Comparison of ENCODE assay signal across 1 cellular context in genomic region chr3:16309558-16309957, GRCh38.
TF ChIP-seq lines count a peak whose summit lies in the region.

No MANE protein-coding gene starts in this region.

TF ChIP-seq in K562, 482 proteins besides CTCF, POLR2A, EP300 and RAD21 (continued from another document and continues in another):
- TF ChIP-seq, protein P1, sequence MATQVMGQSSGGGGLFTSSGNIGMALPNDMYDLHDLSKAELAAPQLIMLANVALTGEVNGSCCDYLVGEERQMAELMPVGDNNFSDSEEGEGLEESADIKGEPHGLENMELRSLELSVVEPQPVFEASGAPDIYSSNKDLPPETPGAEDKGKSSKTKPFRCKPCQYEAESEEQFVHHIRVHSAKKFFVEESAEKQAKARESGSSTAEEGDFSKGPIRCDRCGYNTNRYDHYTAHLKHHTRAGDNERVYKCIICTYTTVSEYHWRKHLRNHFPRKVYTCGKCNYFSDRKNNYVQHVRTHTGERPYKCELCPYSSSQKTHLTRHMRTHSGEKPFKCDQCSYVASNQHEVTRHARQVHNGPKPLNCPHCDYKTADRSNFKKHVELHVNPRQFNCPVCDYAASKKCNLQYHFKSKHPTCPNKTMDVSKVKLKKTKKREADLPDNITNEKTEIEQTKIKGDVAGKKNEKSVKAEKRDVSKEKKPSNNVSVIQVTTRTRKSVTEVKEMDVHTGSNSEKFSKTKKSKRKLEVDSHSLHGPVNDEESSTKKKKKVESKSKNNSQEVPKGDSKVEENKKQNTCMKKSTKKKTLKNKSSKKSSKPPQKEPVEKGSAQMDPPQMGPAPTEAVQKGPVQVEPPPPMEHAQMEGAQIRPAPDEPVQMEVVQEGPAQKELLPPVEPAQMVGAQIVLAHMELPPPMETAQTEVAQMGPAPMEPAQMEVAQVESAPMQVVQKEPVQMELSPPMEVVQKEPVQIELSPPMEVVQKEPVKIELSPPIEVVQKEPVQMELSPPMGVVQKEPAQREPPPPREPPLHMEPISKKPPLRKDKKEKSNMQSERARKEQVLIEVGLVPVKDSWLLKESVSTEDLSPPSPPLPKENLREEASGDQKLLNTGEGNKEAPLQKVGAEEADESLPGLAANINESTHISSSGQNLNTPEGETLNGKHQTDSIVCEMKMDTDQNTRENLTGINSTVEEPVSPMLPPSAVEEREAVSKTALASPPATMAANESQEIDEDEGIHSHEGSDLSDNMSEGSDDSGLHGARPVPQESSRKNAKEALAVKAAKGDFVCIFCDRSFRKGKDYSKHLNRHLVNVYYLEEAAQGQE (CRISPR knock-in tag; IDR thresholded peaks at IDR 0.05; ENCODE audit: low read depth) = no peak
- TF ChIP-seq ZNF507 (tag; conservative IDR thresholded peaks at IDR 0.05) = no peak
- TF ChIP-seq PHF20 (IDR thresholded peaks at IDR 0.05; ENCODE audit: partially characterized antibody) = no peak
- no peak for TF ChIP-seq ZNF354B (CRISPR knock-in tag; IDR thresholded peaks at IDR 0.05)
- no peak for TF ChIP-seq HIVEP1 (CRISPR knock-in tag; IDR thresholded peaks at IDR 0.05)
- TF ChIP-seq MTF1 (CRISPR knock-in tag; IDR thresholded peaks at IDR 0.05; ENCODE audit: borderline replicate concordance) = no peak
- TF ChIP-seq ZNF584 (CRISPR knock-in tag; IDR thresholded peaks at IDR 0.05; ENCODE audit: low read depth) = no peak
- TF ChIP-seq, protein P2, sequence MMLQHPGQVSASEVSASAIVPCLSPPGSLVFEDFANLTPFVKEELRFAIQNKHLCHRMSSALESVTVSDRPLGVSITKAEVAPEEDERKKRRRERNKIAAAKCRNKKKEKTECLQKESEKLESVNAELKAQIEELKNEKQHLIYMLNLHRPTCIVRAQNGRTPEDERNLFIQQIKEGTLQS (IDR thresholded peaks at IDR 0.05) = peak; percentile 93
- TF ChIP-seq, protein P2 (CRISPR knock-in tag; conservative IDR thresholded peaks at IDR 0.05) = no peak; the same call in 1 of the 2 replicates
- TF ChIP-seq ZNF77 (CRISPR knock-in tag; IDR thresholded peaks at IDR 0.05) = no peak
- TF ChIP-seq NCOA6 (IDR thresholded peaks at IDR 0.05) = no peak
- TF ChIP-seq, protein P3, sequence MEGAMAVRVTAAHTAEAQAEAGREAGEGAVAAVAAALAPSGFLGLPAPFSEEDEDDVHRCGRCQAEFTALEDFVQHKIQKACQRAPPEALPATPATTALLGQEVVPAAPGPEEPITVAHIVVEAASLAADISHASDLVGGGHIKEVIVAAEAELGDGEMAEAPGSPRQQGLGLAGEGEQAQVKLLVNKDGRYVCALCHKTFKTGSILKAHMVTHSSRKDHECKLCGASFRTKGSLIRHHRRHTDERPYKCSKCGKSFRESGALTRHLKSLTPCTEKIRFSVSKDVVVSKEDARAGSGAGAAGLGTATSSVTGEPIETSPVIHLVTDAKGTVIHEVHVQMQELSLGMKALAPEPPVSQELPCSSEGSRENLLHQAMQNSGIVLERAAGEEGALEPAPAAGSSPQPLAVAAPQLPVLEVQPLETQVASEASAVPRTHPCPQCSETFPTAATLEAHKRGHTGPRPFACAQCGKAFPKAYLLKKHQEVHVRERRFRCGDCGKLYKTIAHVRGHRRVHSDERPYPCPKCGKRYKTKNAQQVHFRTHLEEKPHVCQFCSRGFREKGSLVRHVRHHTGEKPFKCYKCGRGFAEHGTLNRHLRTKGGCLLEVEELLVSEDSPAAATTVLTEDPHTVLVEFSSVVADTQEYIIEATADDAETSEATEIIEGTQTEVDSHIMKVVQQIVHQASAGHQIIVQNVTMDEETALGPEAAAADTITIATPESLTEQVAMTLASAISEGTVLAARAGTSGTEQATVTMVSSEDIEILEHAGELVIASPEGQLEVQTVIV (CRISPR knock-in tag; IDR thresholded peaks at IDR 0.05; ENCODE audit: borderline replicate concordance) = no peak
- no peak for TF ChIP-seq FOXA1 (IDR thresholded peaks at IDR 0.05; ENCODE audit: borderline replicate concordance)
- peak; percentile 26; the same call in 1 of the 2 replicates for TF ChIP-seq PBX2 (CRISPR knock-in tag; IDR thresholded peaks at IDR 0.05; ENCODE audit: low read depth)
- peak; percentile 81 for TF ChIP-seq PBX2 (tag; conservative IDR thresholded peaks at IDR 0.05; ENCODE audit: low read depth)
- TF ChIP-seq, protein P4, sequence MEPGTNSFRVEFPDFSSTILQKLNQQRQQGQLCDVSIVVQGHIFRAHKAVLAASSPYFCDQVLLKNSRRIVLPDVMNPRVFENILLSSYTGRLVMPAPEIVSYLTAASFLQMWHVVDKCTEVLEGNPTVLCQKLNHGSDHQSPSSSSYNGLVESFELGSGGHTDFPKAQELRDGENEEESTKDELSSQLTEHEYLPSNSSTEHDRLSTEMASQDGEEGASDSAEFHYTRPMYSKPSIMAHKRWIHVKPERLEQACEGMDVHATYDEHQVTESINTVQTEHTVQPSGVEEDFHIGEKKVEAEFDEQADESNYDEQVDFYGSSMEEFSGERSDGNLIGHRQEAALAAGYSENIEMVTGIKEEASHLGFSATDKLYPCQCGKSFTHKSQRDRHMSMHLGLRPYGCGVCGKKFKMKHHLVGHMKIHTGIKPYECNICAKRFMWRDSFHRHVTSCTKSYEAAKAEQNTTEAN (CRISPR knock-in tag; IDR thresholded peaks at IDR 0.05) = no peak
- TF ChIP-seq, protein P5, sequence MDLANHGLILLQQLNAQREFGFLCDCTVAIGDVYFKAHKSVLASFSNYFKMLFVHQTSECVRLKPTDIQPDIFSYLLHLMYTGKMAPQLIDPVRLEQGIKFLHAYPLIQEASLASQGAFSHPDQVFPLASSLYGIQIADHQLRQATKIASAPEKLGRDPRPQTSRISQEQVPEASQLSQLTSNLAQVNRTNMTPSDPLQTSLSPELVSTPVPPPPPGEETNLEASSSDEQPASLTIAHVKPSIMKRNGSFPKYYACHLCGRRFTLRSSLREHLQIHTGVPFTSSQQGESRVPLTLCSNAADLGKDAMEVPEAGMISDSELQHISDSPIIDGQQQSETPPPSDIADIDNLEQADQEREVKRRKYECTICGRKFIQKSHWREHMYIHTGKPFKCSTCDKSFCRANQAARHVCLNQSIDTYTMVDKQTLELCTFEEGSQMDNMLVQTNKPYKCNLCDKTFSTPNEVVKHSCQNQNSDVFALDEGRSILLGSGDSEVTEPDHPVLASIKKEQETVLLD (IDR thresholded peaks at IDR 0.05) = peak; percentile 30; the same call in 1 of the 2 replicates
- no peak for TF ChIP-seq ZNF518B (CRISPR knock-in tag; IDR thresholded peaks at IDR 0.05)
- no peak for TF ChIP-seq TARDBP (IDR thresholded peaks at IDR 0.05)
- no peak for TF ChIP-seq ZNF445 (CRISPR knock-in tag; IDR thresholded peaks at IDR 0.05; ENCODE audit: low read depth)
- TF ChIP-seq, protein P6, sequence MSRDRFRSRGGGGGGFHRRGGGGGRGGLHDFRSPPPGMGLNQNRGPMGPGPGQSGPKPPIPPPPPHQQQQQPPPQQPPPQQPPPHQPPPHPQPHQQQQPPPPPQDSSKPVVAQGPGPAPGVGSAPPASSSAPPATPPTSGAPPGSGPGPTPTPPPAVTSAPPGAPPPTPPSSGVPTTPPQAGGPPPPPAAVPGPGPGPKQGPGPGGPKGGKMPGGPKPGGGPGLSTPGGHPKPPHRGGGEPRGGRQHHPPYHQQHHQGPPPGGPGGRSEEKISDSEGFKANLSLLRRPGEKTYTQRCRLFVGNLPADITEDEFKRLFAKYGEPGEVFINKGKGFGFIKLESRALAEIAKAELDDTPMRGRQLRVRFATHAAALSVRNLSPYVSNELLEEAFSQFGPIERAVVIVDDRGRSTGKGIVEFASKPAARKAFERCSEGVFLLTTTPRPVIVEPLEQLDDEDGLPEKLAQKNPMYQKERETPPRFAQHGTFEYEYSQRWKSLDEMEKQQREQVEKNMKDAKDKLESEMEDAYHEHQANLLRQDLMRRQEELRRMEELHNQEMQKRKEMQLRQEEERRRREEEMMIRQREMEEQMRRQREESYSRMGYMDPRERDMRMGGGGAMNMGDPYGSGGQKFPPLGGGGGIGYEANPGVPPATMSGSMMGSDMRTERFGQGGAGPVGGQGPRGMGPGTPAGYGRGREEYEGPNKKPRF (IDR thresholded peaks at IDR 0.05; ENCODE audit: low read depth, low read length) = no peak
- TF ChIP-seq DIDO1 (tag; IDR thresholded peaks at IDR 0.05; ENCODE audit: low read depth) = no peak
- TF ChIP-seq KLF16 (IDR thresholded peaks at IDR 0.05) = no peak
- no peak for TF ChIP-seq COPS2 (conservative IDR thresholded peaks at IDR 0.05)
- TF ChIP-seq PCBP2 (IDR thresholded peaks at IDR 0.05; ENCODE audit: low read depth, low read length, poor library complexity, severe bottlenecking) = no peak
- TF ChIP-seq HDAC3 (IDR thresholded peaks at IDR 0.05; ENCODE audit: borderline replicate concordance, partially characterized antibody) = peak; percentile 43
- TF ChIP-seq KLF13 (tag; IDR thresholded peaks at IDR 0.05; ENCODE audit: borderline replicate concordance, low read depth) = no peak
- TF ChIP-seq SRSF9 (IDR thresholded peaks at IDR 0.05; ENCODE audit: borderline replicate concordance, low read depth, low read length) = no peak
- no peak for TF ChIP-seq TAF15 (IDR thresholded peaks at IDR 0.05; ENCODE audit: low read depth, low read length)
- TF ChIP-seq ELF2 (CRISPR knock-in tag; IDR thresholded peaks at IDR 0.05) = 0 out of 2 replicates have a peak, but pooled peaks have one; percentile 24
- TF ChIP-seq ETV5 (CRISPR knock-in tag; IDR thresholded peaks at IDR 0.05; ENCODE audit: low read depth) = peak; percentile 84
- no peak for TF ChIP-seq MAFF (IDR thresholded peaks at IDR 0.05; ENCODE audit: low read length)
- TF ChIP-seq MYBL2 (IDR thresholded peaks at IDR 0.05; ENCODE audit: low read depth) = no peak
- TF ChIP-seq MYBL2 (CRISPR knock-in tag; IDR thresholded peaks at IDR 0.05; ENCODE audit: borderline replicate concordance) = no peak
- TF ChIP-seq BACH1 (tag; IDR thresholded peaks at IDR 0.05) = no peak
- TF ChIP-seq, protein P7, sequence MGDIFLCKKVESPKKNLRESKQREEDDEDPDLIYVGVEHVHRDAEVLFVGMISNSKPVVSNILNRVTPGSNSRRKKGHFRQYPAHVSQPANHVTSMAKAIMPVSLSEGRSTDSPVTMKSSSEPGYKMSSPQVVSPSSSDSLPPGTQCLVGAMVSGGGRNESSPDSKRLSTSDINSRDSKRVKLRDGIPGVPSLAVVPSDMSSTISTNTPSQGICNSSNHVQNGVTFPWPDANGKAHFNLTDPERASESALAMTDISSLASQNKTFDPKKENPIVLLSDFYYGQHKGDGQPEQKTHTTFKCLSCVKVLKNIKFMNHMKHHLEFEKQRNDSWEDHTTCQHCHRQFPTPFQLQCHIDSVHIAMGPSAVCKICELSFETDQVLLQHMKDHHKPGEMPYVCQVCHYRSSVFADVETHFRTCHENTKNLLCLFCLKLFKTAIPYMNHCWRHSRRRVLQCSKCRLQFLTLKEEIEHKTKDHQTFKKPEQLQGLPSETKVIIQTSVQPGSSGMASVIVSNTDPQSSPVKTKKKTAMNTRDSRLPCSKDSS (IDR thresholded peaks at IDR 0.05; ENCODE audit: low read depth, partially characterized antibody) = no peak
- peak; percentile 88 for TF ChIP-seq PKNOX1 (IDR thresholded peaks at IDR 0.05)
- no peak for TF ChIP-seq POU5F1 (IDR thresholded peaks at IDR 0.05; ENCODE audit: borderline replicate concordance, low read depth, low read length, partially characterized antibody)
- no peak for TF ChIP-seq ZNF830 (CRISPR knock-in tag; IDR thresholded peaks at IDR 0.05)
- no peak for TF ChIP-seq NONO (IDR thresholded peaks at IDR 0.05; ENCODE audit: low read depth in 2 of 2, low read length in 1 of 2)
- no peak for TF ChIP-seq RFX1 (IDR thresholded peaks at IDR 0.05)
